In the genomic region with DNA sequence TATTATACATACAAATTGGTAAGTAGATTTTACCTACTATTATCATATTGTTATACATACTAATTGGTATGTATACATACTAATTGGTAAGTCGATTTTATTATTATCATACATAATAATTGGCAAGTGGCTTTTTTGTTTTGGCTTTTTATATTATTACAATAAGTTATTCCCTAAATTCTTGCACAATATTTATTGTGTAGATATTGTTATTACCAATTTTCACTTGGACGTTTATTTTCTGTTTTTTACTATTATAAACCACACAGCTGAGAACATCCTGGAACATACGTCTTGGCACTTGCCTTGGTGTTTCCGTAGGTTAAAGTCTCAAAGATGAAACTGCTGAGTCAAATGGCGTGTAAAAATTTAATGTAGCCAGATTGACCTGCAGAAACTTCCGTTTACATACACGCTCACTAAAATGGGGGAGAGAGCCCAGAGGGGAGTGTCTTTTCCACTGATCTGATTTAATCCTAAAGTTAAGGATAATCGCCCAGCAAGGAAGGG, we compare ENCODE assay signal across 8 cellular contexts. TPM values are rescaled to one million over a fixed set of nuclear protein-coding genes. Genes with fewer than 3 reads are reported as not detected.
DNase-seq lines count a peak whose midpoint lies in the region; ATAC-seq and TF ChIP-seq lines count a peak whose summit lies in the region.

No MANE protein-coding gene starts in this region.

- peak overlapping the region; percentile 96 for H3K9ac ChIP-seq in OCI-LY1 (ENCODE audit: low read length)
- peak overlapping the region; percentile 82 to 88 for H3K9ac ChIP-seq in duodenal mucosa (ENCODE audit: low read depth in 1 of 2, low read length in 2 of 2)

- H4K20me1 ChIP-seq in OCI-LY1 (ENCODE audit: insufficient read depth, low read length): no peaks in the 10 kb centered on the region

- no peak for TF ChIP-seq CTCF in BJ (IDR thresholded peaks at IDR 0.05; ENCODE audit: insufficient read depth, low read depth, low read length)
- no peak for TF ChIP-seq CTCF in OCI-LY1 (IDR thresholded peaks at IDR 0.05; ENCODE audit: low read length)

- H2AFZ ChIP-seq in OCI-LY1 (ENCODE audit: low read length) (peak overlapping the region; percentile 82), neuron (ENCODE audit: low read depth, low read length) (peak overlapping the region; percentile 87)

- CTCF ChIA-PET in BJ (lab: Yijun Ruan, JAX): interaction anchor here (1.4 to 8.7 kb wide), 3 partner anchors 9 to 35 kb away, joined by 7 to 64 read pairs (median 11); no protein-coding TSS in a partner anchor

- H3K4me2 ChIP-seq in OCI-LY1 (ENCODE audit: low read length): peak overlapping the region; percentile 83

- no peak for TF ChIP-seq POLR2A in erythroblast (IDR thresholded peaks at IDR 0.05; ENCODE audit: low read length)

- H3K4me3 ChIP-seq in BJ (ENCODE audit: low read depth, low read length) (peak overlapping the region; percentile 65), OCI-LY1 (ENCODE audit: low read depth, low read length, poor library complexity, severe bottlenecking) (peak overlapping the region; percentile 82), duodenal mucosa (ENCODE audit: low read depth in 1 of 2, low read length in 2 of 2) (peak overlapping the region; percentile 75 to 76), neuron (ENCODE audit: low read length) (peak overlapping the region; percentile 78)

- H3K27ac ChIP-seq in OCI-LY1 (ENCODE audit: low read depth, low read length, poor library complexity, severe bottlenecking) (peak overlapping the region; percentile 97), duodenal mucosa (ENCODE audit: low read depth, low read length) (peak overlapping the region; percentile 97)

- H3K4me1 ChIP-seq in OCI-LY1 (ENCODE audit: insufficient read depth, low read length, severe bottlenecking) (peaks cover 23% of the 10 kb centered on the region), duodenal mucosa (ENCODE audit: control insufficient read depth in 1 of 2, insufficient read depth in 2 of 2, low read length in 2 of 2) (peaks cover 4 to 9% of the 10 kb centered on the region in 2 donors), neuron (ENCODE audit: insufficient read depth, low read length) (peaks cover 4% of the 10 kb centered on the region)

- no peaks in the 10 kb centered on the region for H3K79me2 ChIP-seq in OCI-LY1 (ENCODE audit: insufficient read depth, low read length)

- POLR2A ChIA-PET in BJ (lab: Charles Lee): no interaction called here

- no peaks in the 10 kb centered on the region for H3K27me3 ChIP-seq in BJ (ENCODE audit: control insufficient read depth, insufficient read depth, low read length)
- no peaks in the 10 kb centered on the region for H3K27me3 ChIP-seq in OCI-LY1 (ENCODE audit: insufficient read depth, low read length)
- no peaks in the 10 kb centered on the region for H3K27me3 ChIP-seq in duodenal mucosa (ENCODE audit: control insufficient read depth in 1 of 2, insufficient read depth in 2 of 2, low read length in 2 of 2)
- no peaks in the 10 kb centered on the region for H3K27me3 ChIP-seq in neuron (ENCODE audit: insufficient read depth, low read length)

- ATAC-seq in GM21515 (IDR thresholded peaks at IDR 0.05; ENCODE audit: unreplicated experiment) (peak; percentile 7), GM21576 (IDR thresholded peaks at IDR 0.05; ENCODE audit: unreplicated experiment) (no peak)

- no peaks in the 10 kb centered on the region for H3F3A ChIP-seq in OCI-LY1 (ENCODE audit: insufficient read depth, low read length)

- H3K9me3 ChIP-seq in OCI-LY1 (ENCODE audit: low read length): no peaks in the 10 kb centered on the region
- H3K9me3 ChIP-seq in duodenal mucosa (ENCODE audit: control insufficient read depth in 1 of 2, low read length in 2 of 2): no peaks in the 10 kb centered on the region
- no peaks in the 10 kb centered on the region for H3K9me3 ChIP-seq in neuron (ENCODE audit: low read length)

- no peak for DNase-seq in BJ (ENCODE audit: low read depth)
- DNase-seq in Ammon's horn (ENCODE audit: low spot score): no peak
- DNase-seq in erythroblast (lab: John Stamatoyannopoulos, UW): no peak

- H3K36me3 ChIP-seq in BJ (ENCODE audit: control insufficient read depth, insufficient read depth, low read length): no peaks in the 10 kb centered on the region
- H3K36me3 ChIP-seq in OCI-LY1 (ENCODE audit: insufficient read depth, low read length): no peaks in the 10 kb centered on the region
- no peaks in the 10 kb centered on the region for H3K36me3 ChIP-seq in duodenal mucosa (ENCODE audit: control insufficient read depth in 1 of 2, insufficient read depth in 2 of 2, low read length in 2 of 2)
- no peaks in the 10 kb centered on the region for H3K36me3 ChIP-seq in neuron (ENCODE audit: insufficient read depth, low read length)

- no peaks in the 10 kb centered on the region for H3K9me2 ChIP-seq in OCI-LY1 (ENCODE audit: low read depth, low read length)

RNA-seq across cellular contexts. Expression of a gene that starts 18.9 kb away (rescaled TPM):
- 0.45 and 0.66 TPM in 2 replicates for polyA plus RNA-seq in BJ (2011; rRNA removed)
- 0.57 TPM in 1 of 2 replicates, not detected in the other for polyA minus RNA-seq in BJ (2011; rRNA and poly(A)+ RNA removed)

RNA-seq across cellular contexts. Expression of a gene that starts 19.0 kb away (rescaled TPM):
- polyA plus RNA-seq in BJ (2011; rRNA removed): 0.71 and 1.5 TPM in 2 replicates
- polyA minus RNA-seq in BJ (2011; rRNA and poly(A)+ RNA removed): 0.62 and 2.0 TPM in 2 replicates

RNA-seq across cellular contexts. Expression of a gene that starts 39.1 kb away (rescaled TPM):
- polyA plus RNA-seq in BJ (2011; rRNA removed): 0.07 and 0.11 TPM in 2 replicates
- polyA minus RNA-seq in BJ (2011; rRNA and poly(A)+ RNA removed): not detected in 2 replicates

RNA-seq across cellular contexts. Expression of a gene that starts 58.9 kb away (rescaled TPM):
- polyA plus RNA-seq in BJ (2011; rRNA removed): 0.05 and 0.12 TPM in 2 replicates
- 0.05 TPM in 1 of 2 replicates, not detected in the other for polyA minus RNA-seq in BJ (2011; rRNA and poly(A)+ RNA removed)
